8 cellular contexts compared by ENCODE assay signal in genomic region chr7:102834999-102835398, GRCh38.
DNase-seq lines count a peak whose midpoint lies in the region; ATAC-seq and TF ChIP-seq lines count a peak whose summit lies in the region.

No MANE protein-coding gene starts in this region.

- peaks cover 4% of the 10 kb centered on the region for H3K4me1 Mint-ChIP-seq in progenitor cell of endocrine pancreas (ENCODE audit: low read depth)

- intact Hi-C loops in posterior vena cava (cut with DNase I), result no loop called here

- ATAC-seq in GM18858 (IDR thresholded peaks at IDR 0.05; ENCODE audit: unreplicated experiment) (peak; percentile 96), HG02623 (IDR thresholded peaks at IDR 0.05; ENCODE audit: unreplicated experiment) (peak; percentile 94)

- no peaks in the 10 kb centered on the region for H3K36me3 ChIP-seq in SJCRH30

- H3K27me3 ChIP-seq in SJCRH30, result no peaks in the 10 kb centered on the region

- no peaks in the 10 kb centered on the region for H3K9me3 Mint-ChIP-seq in progenitor cell of endocrine pancreas (ENCODE audit: low read depth)

- no peak overlapping the region for H3K4me3 Mint-ChIP-seq in progenitor cell of endocrine pancreas (ENCODE audit: low read depth)

- H3K27ac ChIP-seq in SJCRH30, result peak overlapping the region; percentile 34; the same call in 1 of the 2 replicates

- H3K27ac Mint-ChIP-seq in progenitor cell of endocrine pancreas, result no peak overlapping the region

- peak in 1 of 2 experiments; percentile 44 for DNase-seq in SJCRH30
- DNase-seq in kidney glomerular epithelial cell (lab: John Stamatoyannopoulos, UW), result peak; percentile 94
- DNase-seq in GDM1 (lab: John Stamatoyannopoulos, UW), result no peak
- DNase-seq in LoVo (ENCODE audit: low spot score), result no peak
- no peak for DNase-seq in posterior vena cava (ENCODE audit: low spot score)
- no peak for DNase-seq in progenitor cell of endocrine pancreas (ENCODE audit: low spot score, unreplicated experiment)

- H3K9me3 ChIP-seq in SJCRH30 (replicated peaks), result no peaks in the 10 kb centered on the region

- H3K27me3 Mint-ChIP-seq in progenitor cell of endocrine pancreas, result no peaks in the 10 kb centered on the region

- peaks cover 46% of the 10 kb centered on the region for H3K4me1 ChIP-seq in SJCRH30

- H3K36me3 Mint-ChIP-seq in progenitor cell of endocrine pancreas (ENCODE audit: insufficient read depth), result peaks cover 10% of the 10 kb centered on the region

- no peak for TF ChIP-seq CTCF in progenitor cell of endocrine pancreas (IDR thresholded peaks at IDR 0.05; ENCODE audit: unreplicated experiment)

- H3K4me3 ChIP-seq in SJCRH30, result no peak overlapping the region
